In the genomic region with DNA sequence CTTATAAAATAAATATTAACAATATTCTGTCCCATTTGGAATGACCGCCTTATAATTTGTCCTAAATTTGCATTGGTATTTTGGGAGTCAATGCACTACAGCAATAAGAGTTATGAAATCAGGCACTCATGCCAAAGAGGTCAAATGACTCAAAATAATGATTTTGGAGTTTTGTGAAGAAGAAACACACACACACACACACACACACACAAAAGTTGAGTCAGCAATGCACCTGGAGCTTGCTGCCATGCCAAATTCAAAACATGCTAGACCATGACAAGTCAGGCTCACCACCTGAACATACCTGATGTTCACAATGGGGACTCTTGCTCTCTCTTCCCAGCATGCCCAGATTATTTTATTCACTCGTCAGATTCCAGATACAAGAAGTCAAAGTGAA, we compare ENCODE assay signal across 1 cellular context.
TF ChIP-seq lines count a peak whose summit lies in the region.

No MANE protein-coding gene starts in this region.

TF ChIP-seq in HepG2, 621 proteins besides CTCF, POLR2A, EP300 and RAD21 (continued from another document):
- TF ChIP-seq, protein P1, sequence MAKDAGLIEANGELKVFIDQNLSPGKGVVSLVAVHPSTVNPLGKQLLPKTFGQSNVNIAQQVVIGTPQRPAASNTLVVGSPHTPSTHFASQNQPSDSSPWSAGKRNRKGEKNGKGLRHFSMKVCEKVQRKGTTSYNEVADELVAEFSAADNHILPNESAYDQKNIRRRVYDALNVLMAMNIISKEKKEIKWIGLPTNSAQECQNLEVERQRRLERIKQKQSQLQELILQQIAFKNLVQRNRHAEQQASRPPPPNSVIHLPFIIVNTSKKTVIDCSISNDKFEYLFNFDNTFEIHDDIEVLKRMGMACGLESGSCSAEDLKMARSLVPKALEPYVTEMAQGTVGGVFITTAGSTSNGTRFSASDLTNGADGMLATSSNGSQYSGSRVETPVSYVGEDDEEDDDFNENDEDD (CRISPR knock-in tag; IDR thresholded peaks at IDR 0.05; ENCODE audit: borderline replicate concordance) = no peak
- no peak for TF ChIP-seq NKX3-1 (CRISPR knock-in tag; IDR thresholded peaks at IDR 0.05)
- no peak for TF ChIP-seq ZNF703 (CRISPR knock-in tag; IDR thresholded peaks at IDR 0.05; ENCODE audit: borderline replicate concordance)
- no peak for TF ChIP-seq ZC3H13 (CRISPR knock-in tag; IDR thresholded peaks at IDR 0.05)
- TF ChIP-seq EED (CRISPR knock-in tag; IDR thresholded peaks at IDR 0.05) = no peak
